13 cellular contexts compared by ENCODE assay signal in genomic region chr18:35131387-35132283, GRCh38.
A peak's percentile ranks its signal among the peaks of the same experiment; 100 is the strongest.
DNase-seq lines count a peak whose midpoint lies in the region; ATAC-seq and TF ChIP-seq lines count a peak whose summit lies in the region.
"Had no signal": no experiment of that assay in that cellular context is flagged by ENCODE, and none has a peak within 500 bp of the region (broad histone marks: within the 10 kb centered on the region; RNA-seq: fewer than 3 reads in every experiment).

No MANE protein-coding gene starts in this region.

- H3K4me1 Mint-ChIP-seq in natural killer cell, result peaks cover 74 to 80% of the 10 kb centered on the region in 2 donors

- peak overlapping the region; percentile 80 to 97 for H3K27ac Mint-ChIP-seq in natural killer cell
- H3K27ac Mint-ChIP-seq: activated CD8-positive, alpha-beta T cell treated with anti-CD3 and anti-CD28 coated beads, Interleukin-2, amount 10 ng/mL, durations not matched to agents 7 days and 5 days had no signal

- no peaks in the 10 kb centered on the region for H3K27me3 ChIP-seq in gastroesophageal sphincter

- DNase-seq in AG08396 (ENCODE audit: low spot score) (peak; percentile 14), amygdala (lab: John Stamatoyannopoulos, UW) (peak in 39 of 56 donors; percentile 18 to 84 (median 52)), natural killer cell (no peak), activated gamma-delta T cell treated with Interleukin-2 at 50 U/mL for 16 hours (no peak), OCI-M1 (lab: John Stamatoyannopoulos, UW) (no peak), NCI-H2081 (lab: John Stamatoyannopoulos, UW) (no peak), NCI-H1694 (lab: John Stamatoyannopoulos, UW) (no peak)
- DNase-seq: activated CD8-positive, alpha-beta T cell treated with anti-CD3 and anti-CD28 coated beads, Interleukin-2, amount 10 ng/mL, durations not matched to agents 7 days and 5 days; activated naive CD4-positive, alpha-beta T cell treated with anti-CD3 and anti-CD28 coated beads, Interleukin-2, amount 50 U/mL, for 16 hours; HFFc6; NCI-H1105; NCI-H526 had no signal

- ATAC-seq in gastroesophageal sphincter (no peak), natural killer cell (peak; percentile 52 to 68 (median 58))
- ATAC-seq: activated CD8-positive, alpha-beta T cell treated with anti-CD3 and anti-CD28 coated beads, Interleukin-2, amount 10 ng/mL, durations not matched to agents 7 days and 5 days had no signal

- H3K4me1 ChIP-seq in gastroesophageal sphincter, result peaks cover 0 to 19% (median 0%) of the 10 kb centered on the region in 3 donors

- H3K9me3 ChIP-seq in gastroesophageal sphincter, result no peaks in the 10 kb centered on the region

- H3K9me3 Mint-ChIP-seq in natural killer cell, result no peaks in the 10 kb centered on the region
- H3K9me3 Mint-ChIP-seq: HFFc6 had no signal

- no peaks in the 10 kb centered on the region for H3K27me3 Mint-ChIP-seq in natural killer cell (ENCODE audit: low read depth in 2 of 2)

- peaks cover 0 to 91% of the 10 kb centered on the region in 2 donors for H3K36me3 ChIP-seq in gastroesophageal sphincter

- H3K4me3 ChIP-seq in gastroesophageal sphincter, result no peak overlapping the region

- H3K27ac ChIP-seq in gastroesophageal sphincter, result peak overlapping the region in 3 of 4 donors; percentile 20 to 36 (median 35)

- intact Hi-C loops in natural killer cell (cut with micrococcal nuclease), result loop anchor here (1.0 to 2.0 kb wide), 3 partner anchors 23 to 89 kb away; no protein-coding TSS in a partner anchor

- no peak for TF ChIP-seq POLR2A in gastroesophageal sphincter (IDR thresholded peaks at IDR 0.05)

- H3K36me3 Mint-ChIP-seq in natural killer cell, result peaks cover 13% of the 10 kb centered on the region

- TF ChIP-seq EP300 in gastroesophageal sphincter (IDR thresholded peaks at IDR 0.05), result no peak

- H3K4me3 Mint-ChIP-seq in natural killer cell, result peak overlapping the region; percentile 35
- H3K4me3 Mint-ChIP-seq: activated CD8-positive, alpha-beta T cell treated with anti-CD3 and anti-CD28 coated beads, Interleukin-2, amount 10 ng/mL, durations not matched to agents 7 days and 5 days; HFFc6 had no signal

- 67 to 86% methylated on average over 6 to 12 of the region's 13 CpGs for WGBS in gastroesophageal sphincter (ENCODE audit: low coverage in 1 of 2), 2 donors

- TF ChIP-seq CTCF in gastroesophageal sphincter (IDR thresholded peaks at IDR 0.05) (no peak), natural killer cell (IDR thresholded peaks at IDR 0.05) (no peak)

Comparison
In these comparisons a context has a peak if more than half of its experiments do, and no peak if none do; other contexts are left out.
1. DNase-seq: peak in AG08396 (single experiment) and amygdala (39 of 56); none in natural killer cell (single experiment), activated gamma-delta T cell treated with Interleukin-2 at 50 U/mL for 16 hours (single experiment), OCI-M1 (single experiment), NCI-H2081 (0 of 2) and NCI-H1694 (single experiment).